14 cellular contexts compared by ENCODE assay signal in genomic region chr12:71019282-71019831, GRCh38.
DNase-seq lines count a peak whose midpoint lies in the region; ATAC-seq and TF ChIP-seq lines count a peak whose summit lies in the region.
"Had no signal": no experiment of that assay in that cellular context is flagged by ENCODE, and none has a peak within 500 bp of the region (broad histone marks: within the 10 kb centered on the region; RNA-seq: fewer than 3 reads in every experiment).

No MANE protein-coding gene starts in this region.

- H3K4me3 ChIP-seq in PC-3 (ENCODE audit: low read length) (no peak overlapping the region), left lung (no peak overlapping the region), upper lobe of right lung (no peak overlapping the region)
- H3K4me3 ChIP-seq: A549 had no signal

- no TSS peak for BruUV-seq in PC-3 (replicated peaks; lab: Mats Ljungman, UMichigan)

- no peak overlapping the region for H2AK5ac ChIP-seq in H9 (ENCODE audit: insufficient read length, low read length)

- no peak overlapping the region for H3K4me3 Mint-ChIP-seq in H9
- no peak overlapping the region for H3K4me3 Mint-ChIP-seq in natural killer cell
- H3K4me3 Mint-ChIP-seq in natural killer cell treated with Interleukin-12 subunit alpha and Interleukin-12 subunit beta and Interleukin-15 and Interleukin-18, amount 100 ng/mL, for 72 hours, result no peak overlapping the region
- H3K4me3 Mint-ChIP-seq: CD14-positive monocyte; CD8-positive, alpha-beta T cell had no signal

- H2BK120ac ChIP-seq in H9 (ENCODE audit: low read depth, low read length, poor library complexity, severe bottlenecking), result no peak overlapping the region

- H2AFZ ChIP-seq in H9 (ENCODE audit: low read length) (no peak overlapping the region), PC-3 (ENCODE audit: low read length) (no peak overlapping the region)

- WGBS in H9 (ENCODE audit: extremely low coverage, insufficient read length, low lambda C conversion rate), result no CpG with 5 or more reads among the region's 6 CpGs

- DNase-seq in H9 (no peak), PC-3 (no peak), left lung (no peak), upper lobe of right lung (no peak), DMS153 (lab: John Stamatoyannopoulos, UW) (no peak), natural killer cell (no peak)
- no peak for DNase-seq in natural killer cell treated with Interleukin-12 subunit alpha and Interleukin-12 subunit beta and Interleukin-15 and Interleukin-18, amount 100 ng/mL, for 72 hours (ENCODE audit: low spot score)
- DNase-seq: BE2C; CD8-positive, alpha-beta T cell; COR-L47; GF-D8; H7 had no signal

- no peaks in the 10 kb centered on the region; the same call in 1 of the 2 replicates for H3K4me1 ChIP-seq in H9 (ENCODE audit: insufficient read depth, low read length)
- no peaks in the 10 kb centered on the region for H3K4me1 ChIP-seq in PC-3 (ENCODE audit: insufficient read depth, low read length)
- no peaks in the 10 kb centered on the region for H3K4me1 ChIP-seq in left lung
- H3K4me1 ChIP-seq in upper lobe of right lung, result no peaks in the 10 kb centered on the region
- H3K4me1 ChIP-seq: A549 had no signal

- no peak overlapping the region for H3K4ac ChIP-seq in H9 (ENCODE audit: low read depth, low read length)

- H3K14ac ChIP-seq in H9 (ENCODE audit: insufficient read depth, low read length), result no peak overlapping the region

- no peak overlapping the region for H3K9ac ChIP-seq in H9 (ENCODE audit: extremely low read depth, insufficient read length, low read length)
- no peak overlapping the region for H3K9ac ChIP-seq in PC-3 (ENCODE audit: low read length)

- CTCF ChIA-PET in PC-3 (lab: Charles Lee), result no interaction called here

- ATAC-seq in PC-3, result no peak
- peak; percentile 81 for ATAC-seq in left lung
- peak; percentile 57 for ATAC-seq in upper lobe of right lung
- ATAC-seq in natural killer cell, result no peak
- no peak for ATAC-seq in natural killer cell treated with Interleukin-12 subunit alpha and Interleukin-12 subunit beta and Interleukin-15 and Interleukin-18, amount 100 ng/mL, for 72 hours
- ATAC-seq: A549; CD8-positive, alpha-beta T cell had no signal

- no peak overlapping the region for H3K23ac ChIP-seq in H9 (ENCODE audit: insufficient read length, low read depth, low read length)

- H3K23me2 ChIP-seq in H9 (ENCODE audit: insufficient read length, low read depth, low read length, poor library complexity, severe bottlenecking), result no peaks in the 10 kb centered on the region

- no peaks in the 10 kb centered on the region for H3K79me1 ChIP-seq in H9 (ENCODE audit: insufficient read depth, low read depth, low read length, poor library complexity, severe bottlenecking)

- TF ChIP-seq CTCF in H9 (conservative IDR thresholded peaks at IDR 0.05) (peak; percentile 33; the same call in 2 of the 3 replicates), PC-3 (conservative IDR thresholded peaks at IDR 0.05; ENCODE audit: low read depth, low read length) (0 out of 2 replicates have a peak, but pooled peaks have one; percentile 15), left lung (IDR thresholded peaks at IDR 0.05) (no peak), upper lobe of right lung (IDR thresholded peaks at IDR 0.05) (no peak), natural killer cell (IDR thresholded peaks at IDR 0.05) (no peak)

- H4K20me1 ChIP-seq in H9 (ENCODE audit: control insufficient read depth, insufficient read depth, insufficient read length) (no peaks in the 10 kb centered on the region), PC-3 (ENCODE audit: low read length) (no peaks in the 10 kb centered on the region)

- H3K9me3 Mint-ChIP-seq in H9, result no peaks in the 10 kb centered on the region; a peak in 2 of 5 replicates
- peaks cover 7 to 8% of the 10 kb centered on the region in 2 donors for H3K9me3 Mint-ChIP-seq in natural killer cell
- peaks cover 5% of the 10 kb centered on the region for H3K9me3 Mint-ChIP-seq in natural killer cell treated with Interleukin-12 subunit alpha and Interleukin-12 subunit beta and Interleukin-15 and Interleukin-18, amount 100 ng/mL, for 72 hours
- H3K9me3 Mint-ChIP-seq: CD8-positive, alpha-beta T cell had no signal

- H2BK20ac ChIP-seq in H9 (ENCODE audit: low read depth, low read length, poor library complexity, severe bottlenecking), result no peak overlapping the region

- peaks cover 4% of the 10 kb centered on the region for H3K9me3 ChIP-seq in H9 (ENCODE audit: control insufficient read depth, low read depth, low read length)
- no peaks in the 10 kb centered on the region for H3K9me3 ChIP-seq in PC-3 (ENCODE audit: low read length)
- H3K9me3 ChIP-seq in left lung, result no peaks in the 10 kb centered on the region
- no peaks in the 10 kb centered on the region for H3K9me3 ChIP-seq in upper lobe of right lung
- H3K9me3 ChIP-seq: A549, BE2C had no signal

- H3K36me3 Mint-ChIP-seq in H9 (ENCODE audit: insufficient read depth in 1 of 3, low read depth in 3 of 3), result no peaks in the 10 kb centered on the region
- no peaks in the 10 kb centered on the region for H3K36me3 Mint-ChIP-seq in natural killer cell
- no peaks in the 10 kb centered on the region for H3K36me3 Mint-ChIP-seq in natural killer cell treated with Interleukin-12 subunit alpha and Interleukin-12 subunit beta and Interleukin-15 and Interleukin-18, amount 100 ng/mL, for 72 hours
- H3K36me3 Mint-ChIP-seq: CD14-positive monocyte; CD8-positive, alpha-beta T cell had no signal

- H2BK12ac ChIP-seq in H9 (ENCODE audit: insufficient read length, low read depth, low read length), result no peak overlapping the region

- H3K36me3 ChIP-seq in PC-3 (ENCODE audit: low read depth, low read length) (no peaks in the 10 kb centered on the region), left lung (no peaks in the 10 kb centered on the region), upper lobe of right lung (no peaks in the 10 kb centered on the region)
- H3K36me3 ChIP-seq: BE2C had no signal

- H3K27ac Mint-ChIP-seq in H9, result peak overlapping the region in 1 of 3 experiments; percentile 63; a peak in 1 of 7 replicates
- no peak overlapping the region for H3K27ac Mint-ChIP-seq in natural killer cell
- no peak overlapping the region for H3K27ac Mint-ChIP-seq in natural killer cell treated with Interleukin-12 subunit alpha and Interleukin-12 subunit beta and Interleukin-15 and Interleukin-18, amount 100 ng/mL, for 72 hours
- H3K27ac Mint-ChIP-seq: CD14-positive monocyte; CD8-positive, alpha-beta T cell had no signal

- H4K8ac ChIP-seq in H9 (replicated peaks; ENCODE audit: insufficient read length, low read depth, low read length), result no peak overlapping the region

- no peak overlapping the region for H3K18ac ChIP-seq in H9 (ENCODE audit: insufficient read length, low read depth, low read length)

- POLR2A ChIA-PET in PC-3 (lab: Charles Lee; ENCODE audit: unreplicated experiment), result no interaction called here

- H3F3A ChIP-seq in PC-3 (ENCODE audit: low read length, unreplicated experiment), result no peaks in the 10 kb centered on the region

- H3K27me3 ChIP-seq in H9 (ENCODE audit: insufficient read depth, low read length) (no peaks in the 10 kb centered on the region), PC-3 (ENCODE audit: low read length) (no peaks in the 10 kb centered on the region), left lung (peaks cover 7 to 22% of the 10 kb centered on the region in 2 donors), upper lobe of right lung (peaks cover 7% of the 10 kb centered on the region)
- H3K27me3 ChIP-seq: BE2C had no signal

- H3K4me2 ChIP-seq in H9 (ENCODE audit: insufficient read depth, insufficient read length, low read length), result no peak overlapping the region
- H3K4me2 ChIP-seq in PC-3 (ENCODE audit: low read length), result no peak overlapping the region
- H3K4me2 ChIP-seq: A549 had no signal

- no peak overlapping the region for H3T11ph ChIP-seq in H9 (ENCODE audit: low read length)

- no peaks in the 10 kb centered on the region for H3K79me2 ChIP-seq in H9 (ENCODE audit: insufficient read depth, low read length)
- no peaks in the 10 kb centered on the region for H3K79me2 ChIP-seq in PC-3 (ENCODE audit: low read length)

- H3K56ac ChIP-seq in H9 (ENCODE audit: insufficient read length, low read depth, low read length), result no peak overlapping the region

- H3K27ac ChIP-seq in H9 (ENCODE audit: insufficient read length, low read depth, low read length) (no peak overlapping the region), PC-3 (ENCODE audit: low read length) (no peak overlapping the region), left lung (no peak overlapping the region), upper lobe of right lung (no peak overlapping the region)
- H3K27ac ChIP-seq: A549 had no signal

- H2BK5ac ChIP-seq in H9 (ENCODE audit: insufficient read length, low read length), result no peak overlapping the region

- H3K4me1 Mint-ChIP-seq in H9 (peaks cover 20 to 23% of the 10 kb centered on the region in 2 experiments), natural killer cell (no peaks in the 10 kb centered on the region)
- no peaks in the 10 kb centered on the region for H3K4me1 Mint-ChIP-seq in natural killer cell treated with Interleukin-12 subunit alpha and Interleukin-12 subunit beta and Interleukin-15 and Interleukin-18, amount 100 ng/mL, for 72 hours (ENCODE audit: low read depth in 2 of 2)
- H3K4me1 Mint-ChIP-seq: CD14-positive monocyte had no signal

- no peak overlapping the region for H2BK15ac ChIP-seq in H9 (ENCODE audit: low read depth, low read length)

- H4K91ac ChIP-seq in H9 (ENCODE audit: insufficient read length, low read depth, low read length), result no peak overlapping the region

- H4K5ac ChIP-seq in H9 (ENCODE audit: insufficient read length, low read depth, low read length), result no peak overlapping the region

- H3K27me3 Mint-ChIP-seq in H9 (ENCODE audit: low read depth) (no peaks in the 10 kb centered on the region), natural killer cell (ENCODE audit: low read depth in 2 of 2) (no peaks in the 10 kb centered on the region)
- H3K27me3 Mint-ChIP-seq in natural killer cell treated with Interleukin-12 subunit alpha and Interleukin-12 subunit beta and Interleukin-15 and Interleukin-18, amount 100 ng/mL, for 72 hours, result no peaks in the 10 kb centered on the region

- no peaks in the 10 kb centered on the region for H3K9me2 ChIP-seq in PC-3 (replicated peaks; ENCODE audit: low read length)

- intact Hi-C loops in PC-3 (cut with micrococcal nuclease) (no loop called here), left lung (cut with DNase I) (loop anchor here in 1 of 2 donors (10.0 kb wide), 1 partner anchor 285 kb away; no protein-coding TSS in a partner anchor), upper lobe of right lung (cut with DNase I) (no loop called here), natural killer cell (cut with micrococcal nuclease) (no loop called here)

Comparison
In these comparisons a context has a peak if more than half of its experiments do, and no peak if none do; other contexts are left out.
1. CTCF ChIP-seq: peak in H9 (single experiment) and PC-3 (single experiment); none in left lung (0 of 2), upper lobe of right lung (single experiment) and natural killer cell (single experiment).
2. ATAC-seq: peak in left lung (single experiment) and upper lobe of right lung (single experiment); none in PC-3 (single experiment), natural killer cell (0 of 3) and natural killer cell treated with Interleukin-12 subunit alpha and Interleukin-12 subunit beta and Interleukin-15 and Interleukin-18, amount 100 ng/mL, for 72 hours (0 of 2).